8 cellular contexts compared by ENCODE assay signal in the genomic region with DNA sequence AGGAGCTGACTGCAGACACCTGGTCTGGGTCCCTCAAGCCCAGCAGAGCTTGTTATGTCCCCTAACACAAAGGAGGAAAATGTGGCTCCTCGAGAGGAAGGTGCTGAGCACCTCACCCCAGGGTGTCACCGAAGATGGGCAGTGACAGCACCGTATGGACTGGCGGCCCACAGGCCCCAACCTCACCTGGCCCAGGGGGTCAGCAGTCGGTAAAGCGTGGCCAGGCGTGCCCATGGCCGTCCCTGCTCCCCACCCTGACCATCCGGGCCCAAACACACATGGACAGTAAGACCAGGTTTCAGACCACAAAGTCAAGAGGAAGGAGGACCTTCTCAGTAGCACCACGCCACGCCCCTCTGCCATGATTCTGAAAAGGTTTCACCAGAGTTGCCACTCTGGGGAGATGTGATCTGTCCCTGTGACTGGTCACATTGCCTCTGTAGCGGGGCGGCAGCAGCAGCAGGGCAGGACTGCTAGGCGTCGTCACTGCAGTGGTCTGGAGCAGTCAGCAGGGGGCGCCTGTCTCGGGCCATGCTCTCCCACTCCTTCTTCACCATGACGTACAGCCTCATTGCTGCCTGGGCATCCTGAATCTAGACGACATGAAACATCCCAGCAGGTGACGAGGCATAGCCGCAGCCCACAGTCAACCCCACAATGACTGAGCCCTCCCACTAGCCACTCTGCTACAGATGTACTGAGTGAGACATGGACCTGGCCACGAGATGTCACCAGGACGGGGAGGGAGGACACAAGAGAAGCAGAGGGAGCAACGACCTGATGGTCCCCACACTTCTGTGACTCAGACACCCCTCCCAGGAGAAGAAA. TPM values are rescaled to one million over a fixed set of nuclear protein-coding genes. Genes with fewer than 3 reads are reported as not detected.
DNase-seq lines count a peak whose midpoint lies in the region; ATAC-seq and TF ChIP-seq lines count a peak whose summit lies in the region.

No MANE protein-coding gene starts in this region.

- BruUV-seq in mammary epithelial cell (replicated peaks; lab: Mats Ljungman, UMichigan) = no TSS peak

- H3K27me3 Mint-ChIP-seq in HFFc6 (ENCODE audit: insufficient read depth) = peaks cover 2% of the 10 kb centered on the region

- H3K27ac Mint-ChIP-seq in HFFc6 = peak overlapping the region; percentile 38

- in situ Hi-C loops in mammary epithelial cell (cut with MboI; ENCODE audit: low sequenced_read_pairs in 2 of 2) = loop anchor here in 1 of 2 donors (10.0 kb wide), 1 partner anchor 222 kb away; no protein-coding TSS in a partner anchor

- no peaks in the 10 kb centered on the region for H3K9me3 Mint-ChIP-seq in HFFc6

- no peak overlapping the region for H3K4me3 Mint-ChIP-seq in HFFc6

- H3K36me3 ChIP-seq in mammary epithelial cell (ENCODE audit: insufficient read depth, low read length) = peaks cover 13% of the 10 kb centered on the region

- intact Hi-C loops in mammary epithelial cell (cut with micrococcal nuclease) = loop anchor here (1.0 to 5.0 kb wide), 5 partner anchors 31 to 321 kb away; a partner anchor contains a TSS

- DNase-seq in D341Med (ENCODE audit: low spot score) (peak; percentile 88), HFFc6 (peak; percentile 62), NCI-H2227 treated with DMSO at 0.1 percent for 48 hours (lab: John Stamatoyannopoulos, UW) (peak; percentile 71), mammary epithelial cell (peak; percentile 58), kidney glomerular epithelial cell (lab: John Stamatoyannopoulos, UW) (peak; percentile 39)
- peak; percentile 79 for DNase-seq in activated CD4-positive, CD25-positive, alpha-beta regulatory T cell treated with anti-CD3 and anti-CD28 coated beads, Interleukin-2, amount 50 U/mL, for 72 hours
- DNase-seq in stimulated activated CD4-positive, alpha-beta T cell treated with anti-CD3 and anti-CD28 coated beads, Interleukin-1b, Interleukin-23, amount 100 ng/mL, for 48 hours = peak; percentile 90

- H3K4me2 ChIP-seq in mammary epithelial cell (ENCODE audit: insufficient read depth, low read depth, low read length) = no peak overlapping the region

- 37% methylated on average over 23 of the region's 24 CpGs for WGBS in mammary epithelial cell (ENCODE audit: low coverage, missing lambda C conversion rate)

- peaks cover 22% of the 10 kb centered on the region for H3K4me1 Mint-ChIP-seq in HFFc6 (ENCODE audit: low read depth)

- CTCF ChIA-PET in mammary epithelial cell (lab: Charles Lee; ENCODE audit: low non-redundant PET) = no interaction called here

- H3K79me2 ChIP-seq in mammary epithelial cell (ENCODE audit: insufficient read depth, low read length) = peaks cover 5% of the 10 kb centered on the region

- peak; percentile 95 for TF ChIP-seq CTCF in HFFc6 (IDR thresholded peaks at IDR 0.05)
- TF ChIP-seq CTCF in mammary epithelial cell (conservative IDR thresholded peaks at IDR 0.05 in 1 of 2, IDR thresholded peaks at IDR 0.05 in 1 of 2; ENCODE audit: extremely low read depth in 1 of 2, insufficient read depth in 1 of 2, low read depth in 1 of 2, low read length in 2 of 2) = peak; percentile 90 to 95

- H3K27me3 ChIP-seq in mammary epithelial cell (ENCODE audit: insufficient read depth, low read length) = no peaks in the 10 kb centered on the region

- no peak overlapping the region for H3K9ac ChIP-seq in mammary epithelial cell (ENCODE audit: insufficient read depth, low read length)

- no peak overlapping the region for H2AFZ ChIP-seq in mammary epithelial cell (ENCODE audit: low read depth, low read length)

- peaks cover 37% of the 10 kb centered on the region for H3K36me3 Mint-ChIP-seq in HFFc6 (ENCODE audit: low read depth)

- no peak overlapping the region for H3K27ac ChIP-seq in mammary epithelial cell (ENCODE audit: insufficient read depth, low read depth, low read length)

- H4K20me1 ChIP-seq in mammary epithelial cell (ENCODE audit: insufficient read depth, low read length) = no peaks in the 10 kb centered on the region

- H3K4me1 ChIP-seq in mammary epithelial cell (ENCODE audit: insufficient read depth, low read length) = no peaks in the 10 kb centered on the region

- dilution Hi-C loops in mammary epithelial cell (cut with HindIII; ENCODE audit: low sequenced_read_pairs) = no loop called here

- ATAC-seq in GM19463 (IDR thresholded peaks at IDR 0.05; ENCODE audit: unreplicated experiment) = no peak

- H3K4me3 ChIP-seq in mammary epithelial cell (replicated peaks in 1 of 3; ENCODE audit: insufficient read depth in 1 of 3, low read depth in 2 of 3, low read length in 3 of 3) = no peak overlapping the region

- H3K9me3 ChIP-seq in mammary epithelial cell (replicated peaks; ENCODE audit: insufficient read depth, low read length) = no peaks in the 10 kb centered on the region

RNA-seq across cellular contexts. Expression of a gene that starts 11.1 kb away (rescaled TPM):
- total RNA-seq in HFFc6 (2021; fragmentation: NEBNext Ultra II Directional; extraction: Animal tissue kit (Norgen Biotek cat#: 25700)) = 10 to 100 TPM; 20.4 to 26.3 (median 23.5) TPM
- total RNA-seq in mammary epithelial cell = 10 to 100 TPM; 14.8 to 33.1 TPM
- polyA plus RNA-seq in mammary epithelial cell = 27.9 TPM
- 14.7 TPM for polyA minus RNA-seq in mammary epithelial cell

RNA-seq across cellular contexts. Expression of a gene that starts 15.5 kb away (rescaled TPM):
- 1 to 10 TPM in 1 of 6 experiments, under 1 TPM in 5; 0.41 to 1.2 (median 0.74) TPM for total RNA-seq in HFFc6 (2021; fragmentation: NEBNext Ultra II Directional; extraction: Animal tissue kit (Norgen Biotek cat#: 25700))
- total RNA-seq in mammary epithelial cell = 1 to 10 TPM; 2.0 to 5.2 TPM
- 1.8 TPM for polyA plus RNA-seq in mammary epithelial cell
- 1.9 TPM for polyA minus RNA-seq in mammary epithelial cell

RNA-seq across cellular contexts. Expression of a gene that starts 30.5 kb away (rescaled TPM):
- total RNA-seq in HFFc6 (2021; fragmentation: NEBNext Ultra II Directional; extraction: Animal tissue kit (Norgen Biotek cat#: 25700)) = 1 to 10 TPM in 2 of 6 experiments, under 1 TPM in 4; 0.46 to 1.4 (median 0.68) TPM
- 1 to 10 TPM in 1 of 2 donors, under 1 TPM in 1; 0.67 to 1.0 TPM for total RNA-seq in mammary epithelial cell
- polyA plus RNA-seq in mammary epithelial cell = 0.17 TPM
- polyA minus RNA-seq in mammary epithelial cell = not detected

RNA-seq across cellular contexts. Expression of a gene that starts 30.8 kb away (rescaled TPM):
- 100 to 1,000 TPM; 406 to 474 (median 417) TPM for total RNA-seq in HFFc6 (2021; fragmentation: NEBNext Ultra II Directional; extraction: Animal tissue kit (Norgen Biotek cat#: 25700))
- total RNA-seq in mammary epithelial cell = 100 to 1,000 TPM; 192 to 214 TPM
- 206 TPM for polyA plus RNA-seq in mammary epithelial cell
- 325 TPM for polyA minus RNA-seq in mammary epithelial cell

RNA-seq across cellular contexts. Expression of a gene that starts 50.3 kb away (rescaled TPM):
- total RNA-seq in HFFc6 (2021; fragmentation: NEBNext Ultra II Directional; extraction: Animal tissue kit (Norgen Biotek cat#: 25700)) = 10 to 100 TPM; 16.6 to 20.9 (median 18.2) TPM
- 10 to 100 TPM; 22.5 to 42.2 TPM for total RNA-seq in mammary epithelial cell
- 39.2 TPM for polyA plus RNA-seq in mammary epithelial cell
- polyA minus RNA-seq in mammary epithelial cell = 35.4 TPM

Comparison
In these comparisons a context has a peak if more than half of its experiments do, and no peak if none do; other contexts are left out.
1. DNase-seq: peak in every context shown above with its lines; median percentile 90 in stimulated activated CD4-positive, alpha-beta T cell treated with anti-CD3 and anti-CD28 coated beads, Interleukin-1b, Interleukin-23, amount 100 ng/mL, for 48 hours; 88 in D341Med; 79 in activated CD4-positive, CD25-positive, alpha-beta regulatory T cell treated with anti-CD3 and anti-CD28 coated beads, Interleukin-2, amount 50 U/mL, for 72 hours; 71 in NCI-H2227 treated with DMSO at 0.1 percent for 48 hours; 62 in HFFc6; 58 in mammary epithelial cell; 39 in kidney glomerular epithelial cell.